ENCODE assay signal across 8 cellular contexts in the genomic region with DNA sequence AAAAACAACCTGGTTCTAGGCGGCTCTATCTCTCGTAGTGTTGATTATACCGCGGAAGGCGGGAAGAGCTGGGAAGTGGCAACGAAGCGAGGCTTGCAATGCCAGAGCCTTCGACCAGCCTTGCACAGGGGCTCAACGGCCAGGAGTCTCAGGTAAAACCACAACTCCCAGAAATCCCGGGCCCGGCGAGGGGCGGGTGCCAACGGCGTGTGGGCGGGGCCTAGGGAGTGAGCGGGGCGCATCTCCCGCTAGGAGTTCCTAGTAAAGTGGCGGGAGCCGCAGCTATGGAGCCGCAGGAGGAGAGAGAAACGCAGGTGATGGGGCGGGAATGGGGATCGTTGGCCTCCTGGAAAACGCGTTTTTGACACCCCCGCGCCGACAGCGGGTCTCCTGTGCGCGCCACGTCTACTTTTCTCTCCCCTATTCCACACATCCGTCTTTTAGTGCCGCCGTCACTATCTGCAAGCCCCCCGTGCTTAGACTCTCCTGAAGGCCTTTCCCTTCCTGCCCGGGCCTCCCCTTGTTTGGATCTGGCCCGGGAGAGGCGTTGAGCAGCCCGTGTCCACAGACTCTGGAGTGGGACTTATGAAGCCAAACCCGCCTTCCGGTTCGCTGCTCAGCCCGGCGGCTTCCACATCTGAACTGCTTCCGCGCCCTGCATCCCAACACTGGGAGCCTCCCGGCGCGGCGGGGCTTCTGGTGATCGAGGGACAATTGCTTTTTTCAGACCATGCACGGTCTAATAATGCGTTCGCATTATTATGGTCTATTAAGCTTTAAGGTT. TPM values are rescaled to one million over a fixed set of nuclear protein-coding genes. Genes with fewer than 3 reads are reported as not detected.
A peak's percentile ranks its signal among the peaks of the same experiment; 100 is the strongest.
DNase-seq lines count a peak whose midpoint lies in the region; FAIRE-seq and TF ChIP-seq lines count a peak whose summit lies in the region.

A gene with protein sequence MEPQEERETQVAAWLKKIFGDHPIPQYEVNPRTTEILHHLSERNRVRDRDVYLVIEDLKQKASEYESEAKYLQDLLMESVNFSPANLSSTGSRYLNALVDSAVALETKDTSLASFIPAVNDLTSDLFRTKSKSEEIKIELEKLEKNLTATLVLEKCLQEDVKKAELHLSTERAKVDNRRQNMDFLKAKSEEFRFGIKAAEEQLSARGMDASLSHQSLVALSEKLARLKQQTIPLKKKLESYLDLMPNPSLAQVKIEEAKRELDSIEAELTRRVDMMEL (plus strand): TSS at position 258 of the 784 bp plus-strand sequence. CDS start 27 bp downstream, at position 285.

- no peak for TF ChIP-seq CTCF in HEK293 (tag by site-specific recombination; IDR thresholded peaks at IDR 0.05)

- H3K4me3 Mint-ChIP-seq in activated naive CD4-positive, alpha-beta T cell treated with anti-CD3 and anti-CD28 coated beads, Interleukin-2, amount 10 ng/mL, durations not matched to agents 7 days and 5 days, result peak within 1 kb of the TSS; percentile 97

- H3K27me3 Mint-ChIP-seq in activated naive CD4-positive, alpha-beta T cell treated with anti-CD3 and anti-CD28 coated beads, Interleukin-2, amount 10 ng/mL, durations not matched to agents 7 days and 5 days, result no peaks in the 10 kb centered on the region

- POLR2A ChIA-PET in HEK293 (lab: Yijun Ruan, JAX), result interaction anchor here (0.7 to 2.5 kb wide), 4 partner anchors 9 to 40 kb away, joined by 3 to 9 read pairs (median 4); no protein-coding TSS in a partner anchor

- H2BK15ac ChIP-seq in neuronal stem cell (ENCODE audit: low read length), result no peak within 1 kb of the TSS

- H3K27me3 ChIP-seq in neuronal stem cell (ENCODE audit: control insufficient read depth in 3 of 3, insufficient read depth in 3 of 3, low read depth in 1 of 3, low read length in 3 of 3) (no peaks in the 10 kb centered on the region), subcutaneous abdominal adipose tissue (ENCODE audit: control insufficient read depth in 5 of 5, insufficient read depth in 4 of 5, low read length in 5 of 5) (no peaks in the 10 kb centered on the region)

- H3K4me1 ChIP-seq in HEK293 (ENCODE audit: control insufficient read depth, insufficient read depth, low read length), result no peaks in the 10 kb centered on the region
- H3K4me1 ChIP-seq in neuronal stem cell (ENCODE audit: control insufficient read depth in 2 of 2, insufficient read depth in 1 of 2, low read depth in 1 of 2, low read length in 2 of 2), result peaks cover 0 to 2% of the 10 kb centered on the region in 2 donors
- H3K4me1 ChIP-seq in subcutaneous abdominal adipose tissue (ENCODE audit: control insufficient read depth in 5 of 5, insufficient read depth in 5 of 5, low read length in 5 of 5), result peaks cover 0 to 14% (median 11%) of the 10 kb centered on the region in 5 donors

- H3K23ac ChIP-seq in neuronal stem cell (ENCODE audit: low read depth, low read length, poor library complexity), result peak within 1 kb of the TSS; percentile 17

- H2BK5ac ChIP-seq in neuronal stem cell (ENCODE audit: low read length), result peak within 1 kb of the TSS; percentile 62

- peak within 1 kb of the TSS; percentile 60 for H3K4me2 ChIP-seq in neuronal stem cell (ENCODE audit: insufficient read depth, low read length, poor library complexity, severe bottlenecking)

- WGBS in neuronal stem cell (ENCODE audit: extremely low coverage in 2 of 2, insufficient read length in 2 of 2, insufficient replicate concordance in 1 of 2), 2 donors, result no CpG with 5 or more reads among the region's 57 CpGs

- peaks cover 48% of the 10 kb centered on the region for H3K4me1 Mint-ChIP-seq in activated naive CD4-positive, alpha-beta T cell treated with anti-CD3 and anti-CD28 coated beads, Interleukin-2, amount 10 ng/mL, durations not matched to agents 7 days and 5 days

- no peak within 1 kb of the TSS for H2AK5ac ChIP-seq in neuronal stem cell (ENCODE audit: low read depth, low read length)

- peak within 1 kb of the TSS; percentile 98 for H3K18ac ChIP-seq in neuronal stem cell (ENCODE audit: low read length)

- peak; percentile 91 for DNase-seq in GF-D8 (lab: John Stamatoyannopoulos, UW)
- DNase-seq in NAMALWA (ENCODE audit: low spot score), result peak; percentile 75
- no peak for DNase-seq in SK-N-MC (ENCODE audit: low read depth, low spot score)
- peak; percentile 87 for DNase-seq in activated naive CD4-positive, alpha-beta T cell treated with anti-CD3 and anti-CD28 coated beads, Interleukin-2, amount 10 ng/mL, durations not matched to agents 7 days and 5 days
- peak; percentile 69 to 88 for DNase-seq in frontal cortex (ENCODE audit: low spot score in 2 of 2)
- DNase-seq in neuronal stem cell (ENCODE audit: low spot score), result peak; percentile 81

- H3K79me1 ChIP-seq in neuronal stem cell (ENCODE audit: low read depth, low read length), result no peaks in the 10 kb centered on the region

- peak within 1 kb of the TSS; percentile 95 for H2AFZ ChIP-seq in neuronal stem cell (ENCODE audit: low read length)

- peak within 1 kb of the TSS; percentile 87 for H3K27ac Mint-ChIP-seq in activated naive CD4-positive, alpha-beta T cell treated with anti-CD3 and anti-CD28 coated beads, Interleukin-2, amount 10 ng/mL, durations not matched to agents 7 days and 5 days

- H2BK12ac ChIP-seq in neuronal stem cell (ENCODE audit: low read length), result no peak within 1 kb of the TSS

- H3K4me3 ChIP-seq in HEK293 (ENCODE audit: low read depth, low read length) (peak within 1 kb of the TSS; percentile 49), SK-N-MC (peak within 1 kb of the TSS; percentile 88), neuronal stem cell (ENCODE audit: low read length in 2 of 2) (peak within 1 kb of the TSS; percentile 87 to 94), subcutaneous abdominal adipose tissue (ENCODE audit: low read depth in 1 of 5, low read length in 5 of 5) (peak within 1 kb of the TSS; percentile 91 to 99 (median 95))

- H3K9me3 Mint-ChIP-seq in activated naive CD4-positive, alpha-beta T cell treated with anti-CD3 and anti-CD28 coated beads, Interleukin-2, amount 10 ng/mL, durations not matched to agents 7 days and 5 days, result no peaks in the 10 kb centered on the region

- H4K91ac ChIP-seq in neuronal stem cell (ENCODE audit: low read depth, low read length, poor library complexity), result no peak within 1 kb of the TSS

- H4K8ac ChIP-seq in neuronal stem cell (ENCODE audit: low read depth, low read length), result no peak within 1 kb of the TSS

- CTCF ChIA-PET in HEK293 (lab: Yijun Ruan, JAX), result interaction anchor here (0.6 kb wide), 3 partner anchors 43 to 129 kb away, joined by 4 to 5 read pairs (median 4); no protein-coding TSS in a partner anchor
- CTCF ChIA-PET in activated naive CD4-positive, alpha-beta T cell treated with anti-CD3 and anti-CD28 coated beads, Interleukin-2, amount 10 ng/mL, durations not matched to agents 7 days and 5 days (lab: Charles Lee), result no interaction called here

- no peak within 1 kb of the TSS for H3K4ac ChIP-seq in neuronal stem cell (ENCODE audit: low read length)

- H3K36me3 Mint-ChIP-seq in activated naive CD4-positive, alpha-beta T cell treated with anti-CD3 and anti-CD28 coated beads, Interleukin-2, amount 10 ng/mL, durations not matched to agents 7 days and 5 days, result peaks cover 20% of the 10 kb centered on the region

- H3K36me3 ChIP-seq in HEK293 (ENCODE audit: control insufficient read depth in 2 of 2, insufficient read depth in 1 of 2, low read length in 2 of 2) (peaks cover 16 to 25% of the 10 kb centered on the region in 2 experiments), SK-N-MC (ENCODE audit: insufficient read depth, low read length) (peaks cover 21% of the 10 kb centered on the region), neuronal stem cell (replicated peaks in 1 of 2; ENCODE audit: control insufficient read depth in 2 of 2, insufficient read depth in 2 of 2, low read length in 2 of 2) (peaks cover 3 to 36% of the 10 kb centered on the region in 2 donors), subcutaneous abdominal adipose tissue (ENCODE audit: control insufficient read depth in 5 of 5, insufficient read depth in 5 of 5, low read length in 5 of 5) (peaks cover 0 to 7% (median under 1%) of the 10 kb centered on the region in 5 donors)

- H3K9ac ChIP-seq in SK-N-MC (ENCODE audit: insufficient read length) (peak within 1 kb of the TSS; percentile 88), neuronal stem cell (ENCODE audit: low read depth, low read length, poor library complexity) (peak within 1 kb of the TSS; percentile 93), subcutaneous abdominal adipose tissue (ENCODE audit: low read length in 5 of 5) (peak within 1 kb of the TSS; percentile 52 to 85 (median 80))

- no peak within 1 kb of the TSS for H2BK120ac ChIP-seq in neuronal stem cell (ENCODE audit: low read depth, low read length)

- no peaks in the 10 kb centered on the region for H3K9me3 ChIP-seq in HEK293 (ENCODE audit: control insufficient read depth, insufficient read depth, low read depth, low read length)
- no peaks in the 10 kb centered on the region for H3K9me3 ChIP-seq in SK-N-MC (ENCODE audit: low read depth, low read length)
- no peaks in the 10 kb centered on the region for H3K9me3 ChIP-seq in neuronal stem cell (replicated peaks in 1 of 2; ENCODE audit: control insufficient read depth in 2 of 2, insufficient read depth in 1 of 2, low read depth in 1 of 2, low read length in 2 of 2)
- H3K9me3 ChIP-seq in subcutaneous abdominal adipose tissue (ENCODE audit: control insufficient read depth in 5 of 5, low read length in 5 of 5), result no peaks in the 10 kb centered on the region

- H3K14ac ChIP-seq in neuronal stem cell (ENCODE audit: low read length), result no peak within 1 kb of the TSS

- FAIRE-seq in frontal cortex (lab: Jason Lieb, UNC), result no peak

- H3K27ac ChIP-seq in HEK293 (ENCODE audit: extremely low read depth, low read depth, low read length), result peak within 1 kb of the TSS; percentile 91
- H3K27ac ChIP-seq in SK-N-MC, result peak within 1 kb of the TSS; percentile 44; the same call in 1 of the 2 replicates
- peak within 1 kb of the TSS; percentile 76 for H3K27ac ChIP-seq in neuronal stem cell (replicated peaks; ENCODE audit: low read length)
- H3K27ac ChIP-seq in subcutaneous abdominal adipose tissue (ENCODE audit: low read depth, low read length), result peak within 1 kb of the TSS; percentile 65

TF ChIP-seq in HEK293, 187 proteins besides CTCF, POLR2A, EP300 and RAD21 (continues in another document):
- TF ChIP-seq ZNF274 (IDR thresholded peaks at IDR 0.05; ENCODE audit: low read length) (no peak), ZNF274 (tag by site-specific recombination; IDR thresholded peaks at IDR 0.05; ENCODE audit: borderline replicate concordance) (no peak), ZNF169 (tag by site-specific recombination; IDR thresholded peaks at IDR 0.05) (no peak), ZNF629 (tag by site-specific recombination; IDR thresholded peaks at IDR 0.05) (peak; percentile 40; the same call in 1 of the 2 replicates), GLI2 (tag by site-specific recombination; IDR thresholded peaks at IDR 0.05; ENCODE audit: borderline replicate concordance, low read depth) (no peak), SALL2 (tag by site-specific recombination; IDR thresholded peaks at IDR 0.05; ENCODE audit: borderline replicate concordance) (no peak), ZNF549 (tag by site-specific recombination; IDR thresholded peaks at IDR 0.05) (no peak), ZNF776 (tag by site-specific recombination; IDR thresholded peaks at IDR 0.05; ENCODE audit: borderline replicate concordance) (no peak), MEIS1 (CRISPR knock-in tag; IDR thresholded peaks at IDR 0.05; ENCODE audit: borderline replicate concordance) (no peak)

RNA-seq across cellular contexts. Expression of the gene that starts here (rescaled TPM):
- total RNA-seq in frontal cortex, result 39.1 TPM
- polyA plus RNA-seq in neuronal stem cell (2013, experiment 1 of 2), result 220 TPM
- polyA plus RNA-seq in neuronal stem cell (2013, experiment 2 of 2), result 231 TPM
